16 cellular contexts compared by ENCODE assay signal in the genomic region with DNA sequence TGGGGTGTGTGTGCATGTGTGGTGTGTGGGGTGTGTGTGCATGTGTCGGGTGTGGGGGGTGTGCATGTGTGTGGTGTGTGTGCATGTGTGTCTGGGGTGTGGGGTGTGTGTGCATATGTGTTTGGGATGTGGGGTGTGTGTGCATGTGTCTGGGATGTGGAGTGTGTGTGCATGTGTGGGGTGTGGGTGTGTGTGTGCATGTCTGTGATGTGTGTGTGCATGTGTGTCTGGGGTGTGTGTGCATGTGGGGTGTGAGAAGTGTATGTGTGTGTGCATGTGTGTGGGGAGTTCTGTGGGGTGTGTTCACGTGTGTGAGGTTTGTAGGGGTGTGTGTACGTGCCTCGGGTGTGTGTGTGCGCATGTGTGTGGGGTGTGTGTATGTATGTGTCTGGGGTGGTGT. TPM values are rescaled to one million over a fixed set of nuclear protein-coding genes. Genes with fewer than 3 reads are reported as not detected.
DNase-seq lines count a peak whose midpoint lies in the region; ATAC-seq and TF ChIP-seq lines count a peak whose summit lies in the region.
"Had no signal": no experiment of that assay in that cellular context is flagged by ENCODE, and none has a peak within 500 bp of the region (broad histone marks: within the 10 kb centered on the region; RNA-seq: fewer than 3 reads in every experiment).

No MANE protein-coding gene starts in this region.

- no peak for ATAC-seq in stimulated activated naive CD8-positive, alpha-beta T cell treated with anti-CD3 and anti-CD28 coated beads, Interleukin-15, Interleukin-2, amounts not matched to agents 100 U/mL and 50 U/mL, for 24 hours
- ATAC-seq in GM18511 (IDR thresholded peaks at IDR 0.05; ENCODE audit: unreplicated experiment) = no peak

- H3K27ac Mint-ChIP-seq in stimulated activated naive CD8-positive, alpha-beta T cell treated with anti-CD3 and anti-CD28 coated beads, Interleukin-15, Interleukin-2, amounts not matched to agents 100 ng/mL and 50 ng/mL, for 24 hours = no peak overlapping the region
- H3K27ac Mint-ChIP-seq in activated T-helper 2 cell treated with anti-CD3 and anti-CD28 coated beads, Interferon-gamma antibody, Interleukin-2, Interleukin-4, amounts not matched to agents 10 μg/mL and 5 μg/mL and 100 μg/mL, durations not matched to agents 14 hours and 24 hours and 36 hours = no peak overlapping the region
- H3K27ac Mint-ChIP-seq in mesothelial cell of epicardium (no peak overlapping the region), type B pancreatic cell (no peak overlapping the region)

- H3K9me3 Mint-ChIP-seq in stimulated activated naive CD8-positive, alpha-beta T cell treated with anti-CD3 and anti-CD28 coated beads, Interleukin-15, Interleukin-2, amounts not matched to agents 100 ng/mL and 50 ng/mL, for 24 hours = no peaks in the 10 kb centered on the region
- H3K9me3 Mint-ChIP-seq in activated T-helper 2 cell treated with anti-CD3 and anti-CD28 coated beads, Interferon-gamma antibody, Interleukin-2, Interleukin-4, amounts not matched to agents 10 μg/mL and 5 μg/mL and 100 μg/mL, durations not matched to agents 14 hours and 24 hours and 36 hours = no peaks in the 10 kb centered on the region
- no peaks in the 10 kb centered on the region for H3K9me3 Mint-ChIP-seq in mesothelial cell of epicardium
- no peaks in the 10 kb centered on the region for H3K9me3 Mint-ChIP-seq in type B pancreatic cell

- no peak for TF ChIP-seq CTCF in mesothelial cell of epicardium (IDR thresholded peaks at IDR 0.05; ENCODE audit: unreplicated experiment)
- no peak for TF ChIP-seq CTCF in type B pancreatic cell (conservative IDR thresholded peaks at IDR 0.05)

- DNase-seq in stimulated activated naive CD8-positive, alpha-beta T cell treated with anti-CD3 and anti-CD28 coated beads, Interleukin-15, Interleukin-2, amounts not matched to agents 100 U/mL and 50 U/mL, for 24 hours = no peak
- DNase-seq in activated T-helper 2 cell treated with anti-CD3 and anti-CD28 coated beads, Interferon-gamma antibody, Interleukin-2, Interleukin-4, amounts not matched to agents 10 μg/mL and 5 μg/mL and 100 μg/mL, durations not matched to agents 14 hours and 24 hours and 36 hours (ENCODE audit: low spot score) = no peak
- DNase-seq in mesothelial cell of epicardium (ENCODE audit: low spot score in 2 of 2, unreplicated experiment in 2 of 2) = no peak
- no peak for DNase-seq in type B pancreatic cell (ENCODE audit: extremely low spot score, unreplicated experiment)
- no peak for DNase-seq in cerebellar nuclear complex (lab: John Stamatoyannopoulos, UW)
- DNase-seq in NCI-H1930 (lab: John Stamatoyannopoulos, UW) = no peak
- DNase-seq: activated CD4-positive, alpha-beta T cell treated with anti-CD3 and anti-CD28 coated beads for 1 hour; activated gamma-delta T cell treated with Interleukin-2 at 50 U/mL for 16 hours; NCI-H187 treated with DMSO at 0.1 percent for 48 hours; NCI-H69; psoas muscle; thyroid gland had no signal

- peak overlapping the region; percentile 51 for H3K4me3 Mint-ChIP-seq in stimulated activated naive CD8-positive, alpha-beta T cell treated with anti-CD3 and anti-CD28 coated beads, Interleukin-15, Interleukin-2, amounts not matched to agents 100 ng/mL and 50 ng/mL, for 24 hours
- peak overlapping the region; percentile 62 for H3K4me3 Mint-ChIP-seq in activated T-helper 2 cell treated with anti-CD3 and anti-CD28 coated beads, Interferon-gamma antibody, Interleukin-2, Interleukin-4, amounts not matched to agents 10 μg/mL and 5 μg/mL and 100 μg/mL, durations not matched to agents 14 hours and 24 hours and 36 hours (ENCODE audit: low read depth)
- peak overlapping the region; percentile 53 for H3K4me3 Mint-ChIP-seq in mesothelial cell of epicardium
- peak overlapping the region; percentile 80 for H3K4me3 Mint-ChIP-seq in type B pancreatic cell

- peaks cover 38% of the 10 kb centered on the region for H3K27me3 Mint-ChIP-seq in stimulated activated naive CD8-positive, alpha-beta T cell treated with anti-CD3 and anti-CD28 coated beads, Interleukin-15, Interleukin-2, amounts not matched to agents 100 ng/mL and 50 ng/mL, for 24 hours
- peaks cover 31% of the 10 kb centered on the region for H3K27me3 Mint-ChIP-seq in activated T-helper 2 cell treated with anti-CD3 and anti-CD28 coated beads, Interferon-gamma antibody, Interleukin-2, Interleukin-4, amounts not matched to agents 10 μg/mL and 5 μg/mL and 100 μg/mL, durations not matched to agents 14 hours and 24 hours and 36 hours (ENCODE audit: low read depth)
- peaks cover 67% of the 10 kb centered on the region for H3K27me3 Mint-ChIP-seq in mesothelial cell of epicardium (ENCODE audit: low read depth)
- H3K27me3 Mint-ChIP-seq in type B pancreatic cell = peaks cover 49% of the 10 kb centered on the region

- H3K36me3 Mint-ChIP-seq in stimulated activated naive CD8-positive, alpha-beta T cell treated with anti-CD3 and anti-CD28 coated beads, Interleukin-15, Interleukin-2, amounts not matched to agents 100 ng/mL and 50 ng/mL, for 24 hours (ENCODE audit: low read depth) = no peaks in the 10 kb centered on the region
- H3K36me3 Mint-ChIP-seq in activated T-helper 2 cell treated with anti-CD3 and anti-CD28 coated beads, Interferon-gamma antibody, Interleukin-2, Interleukin-4, amounts not matched to agents 10 μg/mL and 5 μg/mL and 100 μg/mL, durations not matched to agents 14 hours and 24 hours and 36 hours (ENCODE audit: low read depth) = no peaks in the 10 kb centered on the region
- H3K36me3 Mint-ChIP-seq in mesothelial cell of epicardium (peaks cover 3% of the 10 kb centered on the region), type B pancreatic cell (peaks cover 8% of the 10 kb centered on the region)

- H3K4me1 Mint-ChIP-seq in stimulated activated naive CD8-positive, alpha-beta T cell treated with anti-CD3 and anti-CD28 coated beads, Interleukin-15, Interleukin-2, amounts not matched to agents 100 ng/mL and 50 ng/mL, for 24 hours (ENCODE audit: low read depth) = peaks cover 12% of the 10 kb centered on the region
- H3K4me1 Mint-ChIP-seq in activated T-helper 2 cell treated with anti-CD3 and anti-CD28 coated beads, Interferon-gamma antibody, Interleukin-2, Interleukin-4, amounts not matched to agents 10 μg/mL and 5 μg/mL and 100 μg/mL, durations not matched to agents 14 hours and 24 hours and 36 hours (ENCODE audit: low read depth) = peaks cover 7% of the 10 kb centered on the region
- H3K4me1 Mint-ChIP-seq in mesothelial cell of epicardium = peaks cover 10% of the 10 kb centered on the region
- H3K4me1 Mint-ChIP-seq in type B pancreatic cell (ENCODE audit: unreplicated experiment) = peaks cover 3% of the 10 kb centered on the region

- intact Hi-C loops in activated T-helper 2 cell treated with anti-CD3 and anti-CD28 coated beads, Interferon-gamma antibody, Interleukin-2, Interleukin-4, amounts not matched to agents 10 μg/mL and 5 μg/mL and 100 μg/mL, durations not matched to agents 14 hours and 24 hours and 36 hours (cut with micrococcal nuclease) = no loop called here

RNA-seq across cellular contexts. Expression of a gene that starts 6.7 kb away (rescaled TPM):
- not detected in 2 replicates for total RNA-seq in activated T-helper 2 cell treated with anti-CD3 and anti-CD28 coated beads, Interferon-gamma antibody, Interleukin-2, Interleukin-4, amounts not matched to agents 10 μg/mL and 5 μg/mL and 100 μg/mL, durations not matched to agents 14 hours and 24 hours and 36 hours
- total RNA-seq in mesothelial cell of epicardium (1.0 to 2.0 TPM (median 1.5 TPM) in 3 replicates), type B pancreatic cell (ENCODE audit: low replicate concordance) (1.4 and 2.8 TPM in 2 replicates)
- total RNA-seq: endothelial cell of umbilical vein; T-helper 1 cell treated with Interleukin-12 subunit alpha and Interleukin-12 subunit beta and Interleukin-4 antibody, amounts not matched to agents 30 ng/mL and 1 ng/mL, for 36 hours had no signal
